ENCODE assay signal across 1 cellular context in genomic region chr10:61594430-61594829, GRCh38.
TF ChIP-seq lines count a peak whose summit lies in the region.

No MANE protein-coding gene starts in this region.

TF ChIP-seq in H1, 55 proteins besides CTCF, POLR2A, EP300 and RAD21:
- TF ChIP-seq NANOG (IDR thresholded peaks at IDR 0.05; ENCODE audit: insufficient read depth, low read depth, low read length, poor library complexity, severe bottlenecking) (peak; percentile 63), SAP30 (IDR thresholded peaks at IDR 0.05; ENCODE audit: insufficient read depth, insufficient replicate concordance, low read length) (no peak)
